Comparison of ENCODE assay signal across 5 cellular contexts in genomic region chr1:242058181-242058580, GRCh38. TPM values are rescaled to one million over a fixed set of nuclear protein-coding genes. Genes with fewer than 3 reads are reported as not detected.
"Had no signal": no experiment of that assay in that cellular context is flagged by ENCODE, and none has a peak within 500 bp of the region (broad histone marks: within the 10 kb centered on the region; RNA-seq: fewer than 3 reads in every experiment).

No MANE protein-coding gene starts in this region.

RNA-seq across cellular contexts. Expression of gene MAP1LC3C, which starts 59.3 kb away (rescaled TPM):
- total RNA-seq: M059J; OCI-LY7; T-cell; T-helper 1 cell treated with Interleukin-12 subunit alpha and Interleukin-12 subunit beta and Interleukin-4 antibody, amounts not matched to agents 30 ng/mL and 1 ng/mL, for 36 hours; T-helper 17 cell had no signal
